Comparison of ENCODE assay signal across 21 cellular contexts in genomic region chr3:58793052-58793451, GRCh38.
A peak's percentile ranks its signal among the peaks of the same experiment; 100 is the strongest.
DNase-seq lines count a peak whose midpoint lies in the region; ATAC-seq, FAIRE-seq and TF ChIP-seq lines count a peak whose summit lies in the region.
"Had no signal": no experiment of that assay in that cellular context is flagged by ENCODE, and none has a peak within 500 bp of the region (broad histone marks: within the 10 kb centered on the region; RNA-seq: fewer than 3 reads in every experiment).

No MANE protein-coding gene starts in this region.

- H3K27ac ChIP-seq in GM23338 (ENCODE audit: low read depth) (no peak overlapping the region), astrocyte (ENCODE audit: low read depth, low read length) (no peak overlapping the region)

- H3K9me3 Mint-ChIP-seq in GM23338: no peaks in the 10 kb centered on the region
- peaks cover 2% of the 10 kb centered on the region for H3K9me3 Mint-ChIP-seq in astrocyte (ENCODE audit: unreplicated experiment)
- H3K9me3 Mint-ChIP-seq in activated CD4-positive, alpha-beta T cell treated with anti-CD3 and anti-CD28 coated beads, Interleukin-2, amount 10 ng/mL, durations not matched to agents 24 days and 14 days: no peaks in the 10 kb centered on the region
- H3K9me3 Mint-ChIP-seq: CD14-positive monocyte had no signal

- no peaks in the 10 kb centered on the region for H3K9me3 ChIP-seq in astrocyte (ENCODE audit: insufficient read depth, low read depth, low read length)

- intact Hi-C loops in activated CD4-positive, alpha-beta T cell treated with anti-CD3 and anti-CD28 coated beads, Interleukin-2, amount 10 ng/mL, durations not matched to agents 24 days and 14 days (cut with micrococcal nuclease): no loop called here

- H3F3A ChIP-seq in GM23338 (replicated peaks; ENCODE audit: low read depth): no peaks in the 10 kb centered on the region

- H3K27ac Mint-ChIP-seq in GM23338 (peak overlapping the region; percentile 20), astrocyte (ENCODE audit: unreplicated experiment) (no peak overlapping the region)
- H3K27ac Mint-ChIP-seq in activated CD4-positive, alpha-beta T cell treated with anti-CD3 and anti-CD28 coated beads, Interleukin-2, amount 10 ng/mL, durations not matched to agents 24 days and 14 days: no peak overlapping the region
- H3K27ac Mint-ChIP-seq: CD14-positive monocyte had no signal

- 0 out of 2 replicates have a peak overlapping the region, but pooled peaks have one; percentile 21 for H3K4me2 ChIP-seq in GM23338
- no peak overlapping the region for H3K4me2 ChIP-seq in astrocyte (ENCODE audit: low read length)

- FAIRE-seq in astrocyte (lab: Jason Lieb, UNC): no peak
- FAIRE-seq: RCC 7860 had no signal

- H3K4me1 ChIP-seq in GM23338 (ENCODE audit: insufficient read depth): peaks cover 23% of the 10 kb centered on the region
- no peaks in the 10 kb centered on the region for H3K4me1 ChIP-seq in astrocyte (ENCODE audit: insufficient read depth, low read length)

- H4K20me1 ChIP-seq in GM23338 (replicated peaks; ENCODE audit: insufficient read depth): no peaks in the 10 kb centered on the region
- H4K20me1 ChIP-seq in astrocyte (ENCODE audit: insufficient read depth, low read length): no peaks in the 10 kb centered on the region

- ATAC-seq in GM23338 (no peak), HG02798 (IDR thresholded peaks at IDR 0.05; ENCODE audit: poor library complexity, unreplicated experiment) (no peak)

- CTCF ChIA-PET in AG04449 (lab: Yijun Ruan, JAX): no interaction called here

- no peak overlapping the region for H3K9ac ChIP-seq in astrocyte (ENCODE audit: low read length)

- H3K79me2 ChIP-seq in GM23338 (replicated peaks; ENCODE audit: insufficient read depth) (no peaks in the 10 kb centered on the region), astrocyte (ENCODE audit: insufficient read depth, low read length) (no peaks in the 10 kb centered on the region)

- H3K9me2 ChIP-seq in GM23338 (ENCODE audit: insufficient read depth): no peaks in the 10 kb centered on the region

- H3K27me3 ChIP-seq in GM23338 (ENCODE audit: insufficient read depth) (no peaks in the 10 kb centered on the region), astrocyte (ENCODE audit: insufficient read depth, low read length) (no peaks in the 10 kb centered on the region)

- POLR2A ChIA-PET in AG04449 (lab: Yijun Ruan, JAX): no interaction called here

- no peak for TF ChIP-seq CTCF in AG04449 (IDR thresholded peaks at IDR 0.05; ENCODE audit: insufficient read depth, low read length, missing control alignments)
- TF ChIP-seq CTCF in GM23338 (conservative IDR thresholded peaks at IDR 0.05; ENCODE audit: low read depth in 2 of 2): no peak
- TF ChIP-seq CTCF in astrocyte (IDR thresholded peaks at IDR 0.05; ENCODE audit: insufficient read depth, low read depth, low read length): no peak

- no peaks in the 10 kb centered on the region for H3K36me3 ChIP-seq in GM23338 (ENCODE audit: insufficient read depth)
- H3K36me3 ChIP-seq in astrocyte (ENCODE audit: insufficient read depth, low read length): no peaks in the 10 kb centered on the region

- H3K4me1 Mint-ChIP-seq in GM23338 (peaks cover 19% of the 10 kb centered on the region), astrocyte (ENCODE audit: low read depth, unreplicated experiment) (peaks cover 5% of the 10 kb centered on the region)
- no peaks in the 10 kb centered on the region for H3K4me1 Mint-ChIP-seq in activated CD4-positive, alpha-beta T cell treated with anti-CD3 and anti-CD28 coated beads, Interleukin-2, amount 10 ng/mL, durations not matched to agents 24 days and 14 days
- H3K4me1 Mint-ChIP-seq: CD14-positive monocyte had no signal

- DNase-seq in AG04449 (ENCODE audit: low read depth, low spot score): peak; percentile 17
- DNase-seq in GM23338 (ENCODE audit: low spot score): no peak
- DNase-seq in astrocyte (ENCODE audit: low read depth): peak; percentile 62
- peak; percentile 5 for DNase-seq in kidney glomerular epithelial cell (lab: John Stamatoyannopoulos, UW)
- DNase-seq in activated CD4-positive, alpha-beta T cell treated with anti-CD3 and anti-CD28 coated beads, Interleukin-2, amount 10 ng/mL, durations not matched to agents 24 days and 14 days: no peak
- DNase-seq in NCI-H748 (lab: John Stamatoyannopoulos, UW; ENCODE audit: unreplicated experiment): no peak
- DNase-seq in activated T-cell treated with anti-CD3 and anti-CD28 coated beads for 4 hours: no peak
- DNase-seq: 8988T, Calu3, DMS79, GDM1, Kasumi-1, NCI-H1417, NCI-H1930, NCI-H2171, NCI-H510A treated with DMSO at 0.1 percent for 48 hours, SIG-M5, SW 1271 had no signal

- H3K36me3 Mint-ChIP-seq in GM23338 (ENCODE audit: low read depth): no peaks in the 10 kb centered on the region
- H3K36me3 Mint-ChIP-seq in astrocyte (ENCODE audit: low read depth, unreplicated experiment): no peaks in the 10 kb centered on the region
- no peaks in the 10 kb centered on the region for H3K36me3 Mint-ChIP-seq in activated CD4-positive, alpha-beta T cell treated with anti-CD3 and anti-CD28 coated beads, Interleukin-2, amount 10 ng/mL, durations not matched to agents 24 days and 14 days (ENCODE audit: low read depth)
- H3K36me3 Mint-ChIP-seq: CD14-positive monocyte had no signal

- H3K27me3 Mint-ChIP-seq in GM23338 (ENCODE audit: insufficient read depth, low read depth, poor library complexity) (no peaks in the 10 kb centered on the region), astrocyte (ENCODE audit: low read depth, unreplicated experiment) (no peaks in the 10 kb centered on the region)
- no peaks in the 10 kb centered on the region for H3K27me3 Mint-ChIP-seq in activated CD4-positive, alpha-beta T cell treated with anti-CD3 and anti-CD28 coated beads, Interleukin-2, amount 10 ng/mL, durations not matched to agents 24 days and 14 days

- no peak overlapping the region for H3K4me3 ChIP-seq in AG04449 (ENCODE audit: low read depth, low read length)
- H3K4me3 ChIP-seq in GM23338: no peak overlapping the region
- no peak overlapping the region for H3K4me3 ChIP-seq in astrocyte (ENCODE audit: insufficient read depth, low read depth, low read length)

- no peak overlapping the region for H2AFZ ChIP-seq in GM23338
- H2AFZ ChIP-seq in astrocyte (ENCODE audit: low read depth, low read length): no peak overlapping the region

- H3K4me3 Mint-ChIP-seq in GM23338 (no peak overlapping the region), astrocyte (ENCODE audit: unreplicated experiment) (no peak overlapping the region)
- no peak overlapping the region for H3K4me3 Mint-ChIP-seq in activated CD4-positive, alpha-beta T cell treated with anti-CD3 and anti-CD28 coated beads, Interleukin-2, amount 10 ng/mL, durations not matched to agents 24 days and 14 days
- H3K4me3 Mint-ChIP-seq: CD14-positive monocyte had no signal

TF ChIP-seq in GM23338, 12 proteins besides CTCF, POLR2A, EP300 and RAD21 (continues in another document):
- TF ChIP-seq POLR2AphosphoS5 (IDR thresholded peaks at IDR 0.05; ENCODE audit: low read depth) (no peak), CREB1 (CRISPR knock-in tag; IDR thresholded peaks at IDR 0.05; ENCODE audit: low read depth) (no peak), ETS1 (IDR thresholded peaks at IDR 0.05) (no peak), ZNF114 (CRISPR knock-in tag; IDR thresholded peaks at IDR 0.05) (no peak), NANOG (IDR thresholded peaks at IDR 0.05; ENCODE audit: borderline replicate concordance) (no peak), JUNB (IDR thresholded peaks at IDR 0.05; ENCODE audit: unreplicated experiment) (no peak), EZH2 (IDR thresholded peaks at IDR 0.05; ENCODE audit: low read depth, unreplicated experiment) (no peak)

Comparison
In these comparisons a context has a peak if more than half of its experiments do, and no peak if none do; other contexts are left out.
1. DNase-seq: peak in AG04449 (single experiment), astrocyte (single experiment) and kidney glomerular epithelial cell (single experiment); none in GM23338 (single experiment), activated CD4-positive, alpha-beta T cell treated with anti-CD3 and anti-CD28 coated beads, Interleukin-2, amount 10 ng/mL, durations not matched to agents 24 days and 14 days (single experiment), NCI-H748 (single experiment) and activated T-cell treated with anti-CD3 and anti-CD28 coated beads for 4 hours (single experiment).